Comparison of ENCODE assay signal across 8 cellular contexts in the genomic region with DNA sequence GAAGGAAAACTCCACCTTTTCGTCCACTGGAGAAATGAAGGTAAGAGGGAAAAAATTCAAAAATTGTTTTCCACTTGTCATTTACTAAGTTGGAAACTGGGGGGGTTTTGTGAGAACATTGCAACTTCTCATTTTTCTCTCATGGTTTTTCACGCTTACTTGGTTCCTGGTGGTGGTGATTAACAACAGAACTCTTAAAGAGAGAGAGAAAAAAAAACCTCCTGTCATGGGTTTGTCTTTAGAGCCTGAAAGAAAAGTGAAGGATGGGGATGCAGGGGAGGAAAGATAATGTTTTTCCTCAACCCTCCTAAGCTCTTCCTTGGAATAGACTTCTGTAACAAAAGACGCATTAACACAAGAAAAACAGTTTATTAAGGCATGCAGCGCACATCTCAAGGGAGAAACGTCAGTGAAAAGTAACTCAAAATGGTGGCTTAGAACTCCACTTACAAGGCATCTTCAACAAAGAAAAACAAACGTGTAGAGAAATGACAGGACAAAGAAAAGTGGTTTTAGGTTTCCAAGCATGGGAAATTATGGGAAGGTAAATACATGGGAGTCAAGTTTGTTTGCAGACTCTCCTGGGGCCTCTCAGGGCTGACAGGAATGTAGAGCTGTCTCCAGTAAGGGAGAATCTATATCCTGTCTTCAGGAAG.
A peak's percentile ranks its signal among the peaks of the same experiment; 100 is the strongest.
DNase-seq lines count a peak whose midpoint lies in the region; ATAC-seq and TF ChIP-seq lines count a peak whose summit lies in the region.

No MANE protein-coding gene starts in this region.

- no peak overlapping the region for H3K27ac Mint-ChIP-seq in activated CD8-positive, alpha-beta T cell treated with anti-CD3 and anti-CD28 coated beads, Interleukin-2, amount 10 ng/mL, durations not matched to agents 7 days and 5 days

- H4K20me1 ChIP-seq in SK-N-SH (ENCODE audit: insufficient read depth), result no peaks in the 10 kb centered on the region

- H4K8ac ChIP-seq in mesendoderm (ENCODE audit: low read depth, low read length), result no peak overlapping the region

- TF ChIP-seq EP300 in SK-N-SH (IDR thresholded peaks at IDR 0.05; ENCODE audit: borderline replicate concordance in 1 of 2, low read depth in 1 of 2, low read length in 1 of 2), result no peak

- no peak overlapping the region for H3K4me3 Mint-ChIP-seq in activated CD8-positive, alpha-beta T cell treated with anti-CD3 and anti-CD28 coated beads, Interleukin-2, amount 10 ng/mL, durations not matched to agents 7 days and 5 days

- H3K36me3 Mint-ChIP-seq in activated CD8-positive, alpha-beta T cell treated with anti-CD3 and anti-CD28 coated beads, Interleukin-2, amount 10 ng/mL, durations not matched to agents 7 days and 5 days (ENCODE audit: low read depth), result no peaks in the 10 kb centered on the region

- POLR2A ChIA-PET in SK-N-SH (lab: Yijun Ruan, JAX), result no interaction called here
- POLR2A ChIA-PET in activated CD8-positive, alpha-beta T cell treated with anti-CD3 and anti-CD28 coated beads, Interleukin-2, amount 10 ng/mL, durations not matched to agents 7 days and 5 days (lab: Charles Lee), result no interaction called here

- no peak overlapping the region for H2BK5ac ChIP-seq in mesendoderm (ENCODE audit: low read length)

- no peaks in the 10 kb centered on the region for H3K9me3 ChIP-seq in SK-N-SH

- TF ChIP-seq CTCF in SK-N-SH (IDR thresholded peaks at IDR 0.05), result no peak

- H3K27me3 Mint-ChIP-seq in activated CD8-positive, alpha-beta T cell treated with anti-CD3 and anti-CD28 coated beads, Interleukin-2, amount 10 ng/mL, durations not matched to agents 7 days and 5 days (ENCODE audit: low read depth), result no peaks in the 10 kb centered on the region

- no peak overlapping the region for H3K27ac ChIP-seq in mesendoderm (ENCODE audit: low read depth, low read length)
- no peak overlapping the region for H3K27ac ChIP-seq in SK-N-SH (ENCODE audit: low read depth in 2 of 2, low read length in 1 of 2)

- peaks cover 9% of the 10 kb centered on the region for H3K9me3 Mint-ChIP-seq in activated CD8-positive, alpha-beta T cell treated with anti-CD3 and anti-CD28 coated beads, Interleukin-2, amount 10 ng/mL, durations not matched to agents 7 days and 5 days (ENCODE audit: insufficient read depth)

- TF ChIP-seq RAD21 in SK-N-SH (IDR thresholded peaks at IDR 0.05; ENCODE audit: low read length), result no peak

- H3K27me3 ChIP-seq in mesendoderm (ENCODE audit: insufficient read depth, low read length, poor library complexity) (peaks cover 2% of the 10 kb centered on the region), SK-N-SH (ENCODE audit: insufficient read depth) (no peaks in the 10 kb centered on the region)

- no CpG with 5 or more reads among the region's 6 CpGs for WGBS in mesendoderm (ENCODE audit: extremely low coverage, insufficient coverage, low lambda C conversion rate)
- WGBS in SK-N-SH (ENCODE audit: low lambda C conversion rate), result 30% methylated on average over 6 of the region's 6 CpGs

- no peaks in the 10 kb centered on the region for H3K79me2 ChIP-seq in mesendoderm (ENCODE audit: control insufficient read depth, insufficient read depth, low read length)
- no peaks in the 10 kb centered on the region for H3K79me2 ChIP-seq in SK-N-SH (ENCODE audit: insufficient read depth)

- no peak overlapping the region for H4K5ac ChIP-seq in mesendoderm (ENCODE audit: low read length)

- H3K4me3 ChIP-seq in mesendoderm (ENCODE audit: low read length) (no peak overlapping the region), SK-N-SH (ENCODE audit: low read depth in 2 of 2, low read length in 1 of 2) (no peak overlapping the region)

- peaks cover 3% of the 10 kb centered on the region for H3K4me1 ChIP-seq in mesendoderm (ENCODE audit: control insufficient read depth, low read depth, low read length)
- no peaks in the 10 kb centered on the region for H3K4me1 ChIP-seq in SK-N-SH (ENCODE audit: control insufficient read depth in 1 of 2, insufficient read depth in 2 of 2, low read depth in 1 of 2, low read length in 1 of 2)

- H3K79me1 ChIP-seq in mesendoderm (ENCODE audit: low read length), result no peaks in the 10 kb centered on the region

- no peak overlapping the region for H2AFZ ChIP-seq in SK-N-SH (ENCODE audit: low read depth)

- peak overlapping the region; percentile 13 for H3K18ac ChIP-seq in mesendoderm (ENCODE audit: low read length)

- H3K9ac ChIP-seq in mesendoderm (ENCODE audit: low read length), result no peak overlapping the region
- H3K9ac ChIP-seq in SK-N-SH, result no peak overlapping the region

- no peaks in the 10 kb centered on the region for H3K9me2 ChIP-seq in SK-N-SH

- H3K4me1 Mint-ChIP-seq in activated CD8-positive, alpha-beta T cell treated with anti-CD3 and anti-CD28 coated beads, Interleukin-2, amount 10 ng/mL, durations not matched to agents 7 days and 5 days (ENCODE audit: low read depth), result no peaks in the 10 kb centered on the region

- no peaks in the 10 kb centered on the region for H3F3A ChIP-seq in SK-N-SH (replicated peaks; ENCODE audit: insufficient read depth)

- no peak overlapping the region for H3K23ac ChIP-seq in mesendoderm (ENCODE audit: low read length)

- H2AK5ac ChIP-seq in mesendoderm (ENCODE audit: low read length), result no peak overlapping the region

- DNase-seq in NCI-H2029 (lab: John Stamatoyannopoulos, UW), result peak; percentile 75
- peak; percentile 48 for DNase-seq in mesendoderm
- no peak for DNase-seq in activated CD4-positive, alpha-beta T cell treated with anti-CD3 and anti-CD28 coated beads for 48 hours
- no peak for DNase-seq in activated CD4-positive, alpha-beta T cell treated with anti-CD3 and anti-CD28 coated beads for 1 hour
- DNase-seq in SK-N-SH, result no peak
- DNase-seq in activated CD8-positive, alpha-beta T cell treated with anti-CD3 and anti-CD28 coated beads, Interleukin-2, amount 10 ng/mL, durations not matched to agents 7 days and 5 days, result no peak

- ATAC-seq in GM18498 (IDR thresholded peaks at IDR 0.05; ENCODE audit: unreplicated experiment), result peak; percentile 47
- peak; percentile 33 for ATAC-seq in HG02571 (IDR thresholded peaks at IDR 0.05; ENCODE audit: unreplicated experiment)
- ATAC-seq in activated CD8-positive, alpha-beta T cell treated with anti-CD3 and anti-CD28 coated beads, Interleukin-2, amount 10 ng/mL, durations not matched to agents 7 days and 5 days, result no peak

- CTCF ChIA-PET in SK-N-SH (lab: Yijun Ruan, JAX), result interaction anchor here (1.0 kb wide), 1 partner anchor 46 kb away, joined by 4 read pairs; no protein-coding TSS in a partner anchor
- CTCF ChIA-PET in activated CD8-positive, alpha-beta T cell treated with anti-CD3 and anti-CD28 coated beads, Interleukin-2, amount 10 ng/mL, durations not matched to agents 7 days and 5 days (lab: Charles Lee), result no interaction called here

- peak overlapping the region; percentile 48 for H3K4ac ChIP-seq in mesendoderm (ENCODE audit: low read depth, low read length)

- peak overlapping the region; percentile 59 for H3K56ac ChIP-seq in mesendoderm (ENCODE audit: low read length)

- H2BK15ac ChIP-seq in mesendoderm (replicated peaks; ENCODE audit: low read depth), result peak overlapping the region; percentile 96

- H2BK120ac ChIP-seq in mesendoderm (ENCODE audit: low read depth, low read length), result no peak overlapping the region

- H3K36me3 ChIP-seq in mesendoderm (ENCODE audit: control insufficient read depth, insufficient read depth, low read length), result no peaks in the 10 kb centered on the region
- H3K36me3 ChIP-seq in SK-N-SH (replicated peaks in 1 of 2; ENCODE audit: control insufficient read depth in 1 of 2, insufficient read depth in 2 of 2, low read length in 1 of 2), result no peaks in the 10 kb centered on the region

- H3K4me2 ChIP-seq in mesendoderm (ENCODE audit: low read length), result no peak overlapping the region
- H3K4me2 ChIP-seq in SK-N-SH, result no peak overlapping the region; the same call in 1 of the 2 replicates

TF ChIP-seq in SK-N-SH, 30 proteins besides CTCF, POLR2A, EP300 and RAD21:
- no peak for TF ChIP-seq RXRA (IDR thresholded peaks at IDR 0.05; ENCODE audit: borderline replicate concordance, low read depth)
- TF ChIP-seq ELF1 (IDR thresholded peaks at IDR 0.05), result no peak
- TF ChIP-seq NFIC (IDR thresholded peaks at IDR 0.05; ENCODE audit: borderline replicate concordance), result no peak
- TF ChIP-seq FOSL2 (IDR thresholded peaks at IDR 0.05; ENCODE audit: borderline replicate concordance, low read depth), result no peak
- TF ChIP-seq MEF2A (IDR thresholded peaks at IDR 0.05; ENCODE audit: borderline replicate concordance, low read depth), result no peak
- no peak for TF ChIP-seq SIN3A (IDR thresholded peaks at IDR 0.05; ENCODE audit: borderline replicate concordance, low read depth, low read length)
- no peak for TF ChIP-seq GABPA (IDR thresholded peaks at IDR 0.05; ENCODE audit: low read depth)
- no peak for TF ChIP-seq MXI1 (IDR thresholded peaks at IDR 0.05; ENCODE audit: low read depth, low read length)
- TF ChIP-seq, protein P1, sequence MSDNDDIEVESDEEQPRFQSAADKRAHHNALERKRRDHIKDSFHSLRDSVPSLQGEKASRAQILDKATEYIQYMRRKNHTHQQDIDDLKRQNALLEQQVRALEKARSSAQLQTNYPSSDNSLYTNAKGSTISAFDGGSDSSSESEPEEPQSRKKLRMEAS (IDR thresholded peaks at IDR 0.05; ENCODE audit: low read depth), result no peak
- no peak for TF ChIP-seq JUND (IDR thresholded peaks at IDR 0.05)

Comparison
In these comparisons a context has a peak if more than half of its experiments do, and no peak if none do; other contexts are left out.
1. DNase-seq: peak in NCI-H2029 (single experiment) and mesendoderm (single experiment); none in activated CD4-positive, alpha-beta T cell treated with anti-CD3 and anti-CD28 coated beads for 48 hours (single experiment), activated CD4-positive, alpha-beta T cell treated with anti-CD3 and anti-CD28 coated beads for 1 hour (single experiment), SK-N-SH (single experiment) and activated CD8-positive, alpha-beta T cell treated with anti-CD3 and anti-CD28 coated beads, Interleukin-2, amount 10 ng/mL, durations not matched to agents 7 days and 5 days (single experiment).